ENCODE assay signal across 10 cellular contexts in genomic region chr1:23585321-23586022, GRCh38. TPM values are rescaled to one million over a fixed set of nuclear protein-coding genes. Genes with fewer than 3 reads are reported as not detected.
DNase-seq lines count a peak whose midpoint lies in the region; ATAC-seq and TF ChIP-seq lines count a peak whose summit lies in the region.
"Had no signal": no experiment of that assay in that cellular context is flagged by ENCODE, and none has a peak within 500 bp of the region (broad histone marks: within the 10 kb centered on the region; RNA-seq: fewer than 3 reads in every experiment).

No MANE protein-coding gene starts in this region.

- H3K4me3 ChIP-seq in SJCRH30 (no peak overlapping the region), foreskin fibroblast (ENCODE audit: low read depth in 1 of 2, low read length in 2 of 2) (no peak overlapping the region)

- no peaks in the 10 kb centered on the region for H3K36me3 Mint-ChIP-seq in stimulated activated naive B cell treated with anti-CD40 and anti-IgM and Interleukin-4, amounts not matched to agents 10 μg/mL and 1 μg/mL and 100 μg/mL, for 72 hours
- H3K36me3 Mint-ChIP-seq: immature natural killer cell had no signal

- H3K36me3 ChIP-seq in SJCRH30 = no peaks in the 10 kb centered on the region

- no peaks in the 10 kb centered on the region for H3K9me3 Mint-ChIP-seq in stimulated activated naive B cell treated with anti-CD40 and anti-IgM and Interleukin-4, amounts not matched to agents 10 μg/mL and 1 μg/mL and 100 μg/mL, for 72 hours
- H3K9me3 Mint-ChIP-seq: immature natural killer cell had no signal

- no peaks in the 10 kb centered on the region for H3K27me3 Mint-ChIP-seq in stimulated activated naive B cell treated with anti-CD40 and anti-IgM and Interleukin-4, amounts not matched to agents 10 μg/mL and 1 μg/mL and 100 μg/mL, for 72 hours

- peak overlapping the region; percentile 61 for H3K27ac ChIP-seq in SJCRH30

- TF ChIP-seq CTCF in foreskin fibroblast (IDR thresholded peaks at IDR 0.05; ENCODE audit: low read depth, low read length) = no peak

- peaks cover 27% of the 10 kb centered on the region for H3K4me1 ChIP-seq in SJCRH30

- H3K27ac Mint-ChIP-seq in stimulated activated naive B cell treated with anti-CD40 and anti-IgM and Interleukin-4, amounts not matched to agents 10 μg/mL and 1 μg/mL and 100 μg/mL, for 72 hours = peak overlapping the region; percentile 53
- H3K27ac Mint-ChIP-seq: immature natural killer cell had no signal

- peak; percentile 69 for DNase-seq in H4 (ENCODE audit: low spot score)
- DNase-seq in SJCRH30 = peak; percentile 50 to 63
- peak; percentile 93 to 96 for DNase-seq in foreskin fibroblast
- no peak for DNase-seq in stimulated activated naive B cell treated with anti-CD40 and anti-IgM and Interleukin-4, amounts not matched to agents 10 μg/mL and 1 μg/mL and 100 μg/mL, for 72 hours
- no peak for DNase-seq in posterior vena cava (ENCODE audit: low spot score)
- DNase-seq: immature natural killer cell, NCI-H2081 had no signal

- intact Hi-C loops in posterior vena cava (cut with DNase I) = no loop called here

- H3K4me3 Mint-ChIP-seq in stimulated activated naive B cell treated with anti-CD40 and anti-IgM and Interleukin-4, amounts not matched to agents 10 μg/mL and 1 μg/mL and 100 μg/mL, for 72 hours = no peak overlapping the region
- H3K4me3 Mint-ChIP-seq: immature natural killer cell had no signal

- no peaks in the 10 kb centered on the region for H3K27me3 ChIP-seq in SJCRH30

- ATAC-seq in stimulated activated naive B cell treated with anti-CD40 and anti-IgM and Interleukin-4, amounts not matched to agents 10 μg/mL and 1 μg/mL and 100 μg/mL, for 72 hours (replicated peaks) = no peak
- no peak for ATAC-seq in GM21390 (IDR thresholded peaks at IDR 0.05; ENCODE audit: unreplicated experiment)
- no peak for ATAC-seq in GM19324 (IDR thresholded peaks at IDR 0.05; ENCODE audit: low FRiP score, unreplicated experiment)
- no peak for ATAC-seq in GM21367 (IDR thresholded peaks at IDR 0.05; ENCODE audit: unreplicated experiment)

- no peaks in the 10 kb centered on the region for H3K9me3 ChIP-seq in SJCRH30 (replicated peaks)

- peaks cover 47 to 65% of the 10 kb centered on the region in 2 donors for H3K4me1 Mint-ChIP-seq in stimulated activated naive B cell treated with anti-CD40 and anti-IgM and Interleukin-4, amounts not matched to agents 10 μg/mL and 1 μg/mL and 100 μg/mL, for 72 hours

RNA-seq across cellular contexts. Expression of gene ID3, which starts 26.2 kb away (rescaled TPM):
- 543 and 586 TPM in 2 replicates for total RNA-seq in H4 (2014; rRNA removed; shearing (Covaris generic))
- 332 and 336 TPM in 2 replicates for total RNA-seq in SJCRH30 (2014; rRNA removed; shearing (Covaris generic))
- 100 to 1,000 TPM; 190 to 243 TPM for total RNA-seq in posterior vena cava

RNA-seq across cellular contexts. Expression of gene E2F2, which starts 54.4 kb away (rescaled TPM):
- total RNA-seq in H4 (2014; rRNA removed; shearing (Covaris generic)) = 4.4 and 5.2 TPM in 2 replicates
- 33.5 and 43.2 TPM in 2 replicates for total RNA-seq in SJCRH30 (2014; rRNA removed; shearing (Covaris generic))
- under 1 TPM; 0.24 to 0.46 TPM for total RNA-seq in posterior vena cava

Comparison
In these comparisons a context has a peak if more than half of its experiments do, and no peak if none do; other contexts are left out.
1. DNase-seq: peak in H4 (single experiment), SJCRH30 (2 of 2) and foreskin fibroblast (2 of 2); none in stimulated activated naive B cell treated with anti-CD40 and anti-IgM and Interleukin-4, amounts not matched to agents 10 μg/mL and 1 μg/mL and 100 μg/mL, for 72 hours (single experiment) and posterior vena cava (single experiment).